In genomic region chrX:110194977-110195376, GRCh38 we compare ENCODE assay signal across 24 cellular contexts.
"Had no signal": no experiment of that assay in that cellular context is flagged by ENCODE, and none has a peak within 500 bp of the region (broad histone marks: within the 10 kb centered on the region; RNA-seq: fewer than 3 reads in every experiment).

No MANE protein-coding gene starts in this region.

- H3K27me3 Mint-ChIP-seq: dendritic cell treated with granulocyte-macrophage colony-stimulating factor and Interleukin-4, amounts not matched to agents 40 ng/mL and 50 ng/mL, for 4 days; naive thymus-derived CD8-positive, alpha-beta T cell; stimulated activated naive CD8-positive, alpha-beta T cell treated with anti-CD3 and anti-CD28 coated beads, Interleukin-15, amount 100 ng/mL, for 72 hours; type B pancreatic cell had no signal

- H3K4me1 Mint-ChIP-seq: immature natural killer cell; stimulated activated naive CD8-positive, alpha-beta T cell treated with anti-CD3 and anti-CD28 coated beads, Interleukin-15, amount 100 ng/mL, for 72 hours had no signal

- H3K4me3 Mint-ChIP-seq: dendritic cell treated with granulocyte-macrophage colony-stimulating factor and Interleukin-4, amounts not matched to agents 40 ng/mL and 50 ng/mL, for 4 days; immature natural killer cell; naive thymus-derived CD8-positive, alpha-beta T cell; stimulated activated naive CD8-positive, alpha-beta T cell treated with anti-CD3 and anti-CD28 coated beads, Interleukin-15, amount 100 ng/mL, for 72 hours; type B pancreatic cell had no signal

- H3K36me3 Mint-ChIP-seq: immature natural killer cell, type B pancreatic cell had no signal

- H3K27ac Mint-ChIP-seq: dendritic cell treated with granulocyte-macrophage colony-stimulating factor and Interleukin-4, amounts not matched to agents 40 ng/mL and 50 ng/mL, for 4 days; immature natural killer cell; stimulated activated naive CD8-positive, alpha-beta T cell treated with anti-CD3 and anti-CD28 coated beads, Interleukin-15, amount 100 ng/mL, for 72 hours; type B pancreatic cell had no signal

- H3K9me3 Mint-ChIP-seq: dendritic cell treated with granulocyte-macrophage colony-stimulating factor and Interleukin-4, amounts not matched to agents 40 ng/mL and 50 ng/mL, for 4 days; immature natural killer cell; naive thymus-derived CD8-positive, alpha-beta T cell; stimulated activated naive CD8-positive, alpha-beta T cell treated with anti-CD3 and anti-CD28 coated beads, Interleukin-15, amount 100 ng/mL, for 72 hours; type B pancreatic cell had no signal

- FAIRE-seq: endothelial cell of umbilical vein, small intestine, urothelium cell line had no signal

- DNase-seq: colonic mucosa; effector memory CD4-positive, alpha-beta T cell; foreskin keratinocyte; hypothalamus; immature natural killer cell; islet precursor cell; kidney glomerular epithelial cell; left colon; left ventricle myocardium superior; lower lobe of right lung; naive thymus-derived CD8-positive, alpha-beta T cell; occipital lobe; ovary; right lobe of liver; small intestine; stimulated activated CD4-positive, alpha-beta T cell treated with anti-CD3 and anti-CD28 coated beads, Interleukin-15, amount 100 ng/mL, for 24 hours; stimulated activated CD4-positive, alpha-beta T cell treated with anti-CD3 and anti-CD28 coated beads, Interleukin-2, amount 100 ng/mL, for 48 hours; stimulated activated naive CD4-positive, alpha-beta T cell; stimulated activated naive CD8-positive, alpha-beta T cell treated with anti-CD3 and anti-CD28 coated beads, Interleukin-15, amount 100 ng/mL, for 72 hours; tibial artery had no signal
